1 cellular context compared by ENCODE assay signal in the genomic region with DNA sequence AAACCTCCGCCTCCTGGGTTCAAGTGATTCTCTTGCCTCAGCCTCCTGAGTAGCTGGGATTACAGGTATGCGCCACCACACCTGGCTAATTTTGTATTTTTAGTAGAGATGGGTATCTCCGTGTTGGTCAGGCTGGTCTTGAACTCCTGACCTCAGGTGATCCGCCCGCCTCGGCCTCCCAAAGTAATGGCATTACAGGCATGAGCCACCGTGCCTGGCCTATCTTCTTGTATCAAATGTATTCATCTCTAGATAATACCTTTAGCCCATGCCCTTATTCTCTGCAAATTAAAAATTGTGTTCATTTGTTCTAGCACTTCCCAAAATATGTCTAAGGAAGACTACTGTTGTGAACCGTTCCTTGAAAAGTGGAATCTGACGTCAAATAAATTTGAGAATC. TPM values are rescaled to one million over a fixed set of nuclear protein-coding genes. Genes with fewer than 3 reads are reported as not detected.
"Had no signal": no experiment of that assay in that cellular context is flagged by ENCODE, and none has a peak within 500 bp of the region (broad histone marks: within the 10 kb centered on the region; RNA-seq: fewer than 3 reads in every experiment).

No MANE protein-coding gene starts in this region.

RNA-seq across cellular contexts. Expression of a gene that starts 45.7 kb away (rescaled TPM):
- polyA plus RNA-seq: SK-N-SH had no signal
